ENCODE assay signal across 8 cellular contexts in the genomic region with DNA sequence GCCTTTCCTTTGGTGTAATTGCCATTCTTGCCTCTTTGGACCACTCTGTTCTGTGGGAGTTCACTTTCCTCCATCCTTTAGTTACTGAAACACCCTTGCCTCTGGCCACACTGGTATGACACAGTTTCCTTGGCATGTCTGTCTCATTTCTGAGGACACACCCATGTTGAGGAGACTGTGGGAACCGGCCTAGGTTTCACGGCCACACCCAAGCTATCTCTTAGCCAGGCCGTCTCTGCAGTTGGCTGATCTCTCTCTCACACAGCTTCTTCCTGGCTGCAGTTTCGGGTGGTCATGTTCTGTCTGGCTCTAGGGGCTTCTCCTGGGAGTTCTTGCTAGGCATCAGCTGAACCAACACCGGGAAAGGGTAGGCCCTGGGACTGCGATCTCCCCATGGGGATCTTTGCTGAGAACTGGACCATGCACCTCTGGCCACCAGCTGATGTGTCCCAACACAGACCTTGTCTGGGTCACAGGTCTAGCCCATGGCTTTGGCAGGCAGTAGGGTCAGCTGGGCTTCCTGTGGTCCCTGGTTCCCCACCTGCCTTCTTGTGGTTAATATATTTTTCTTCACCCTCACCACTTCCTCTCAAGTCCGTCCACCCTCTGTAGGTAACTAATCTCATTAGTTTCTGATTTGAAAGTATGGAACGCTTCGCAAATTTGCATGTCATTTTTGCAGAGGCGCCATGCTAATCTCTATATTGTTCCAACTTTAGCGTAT. TPM values are rescaled to one million over a fixed set of nuclear protein-coding genes. Genes with fewer than 3 reads are reported as not detected.
A peak's percentile ranks its signal among the peaks of the same experiment; 100 is the strongest.
DNase-seq lines count a peak whose midpoint lies in the region; ATAC-seq and TF ChIP-seq lines count a peak whose summit lies in the region.

No MANE protein-coding gene starts in this region.

- no peak overlapping the region for H3K4me3 ChIP-seq in GM06990 (replicated peaks; ENCODE audit: low read depth, low read length)
- no peak overlapping the region for H3K4me3 ChIP-seq in colonic mucosa
- H3K4me3 ChIP-seq in sigmoid colon: no peak overlapping the region

- 53 to 63% methylated on average over 11 of the region's 11 CpGs for WGBS in sigmoid colon, 2 donors

- intact Hi-C loops in colonic mucosa (cut with DNase I): no loop called here
- intact Hi-C loops in sciatic nerve (cut with DNase I): no loop called here
- intact Hi-C loops in CD4-positive, alpha-beta T cell (cut with DNase I, micrococcal nuclease): no loop called here
- intact Hi-C loops in sigmoid colon (cut with DNase I): no loop called here

- no peak for TF ChIP-seq CTCF in GM06990 (IDR thresholded peaks at IDR 0.05; ENCODE audit: insufficient read depth, low read length, poor library complexity, severe bottlenecking)
- no peak for TF ChIP-seq CTCF in colonic mucosa (IDR thresholded peaks at IDR 0.05)
- TF ChIP-seq CTCF in CD4-positive, alpha-beta T cell (IDR thresholded peaks at IDR 0.05): no peak
- TF ChIP-seq CTCF in sigmoid colon (IDR thresholded peaks at IDR 0.05): no peak

- H3K9ac ChIP-seq in colonic mucosa (ENCODE audit: low read depth in 2 of 2, low read length in 2 of 2): peak overlapping the region in 1 of 2 donors; percentile 59

- POLR2A ChIA-PET in CD4-positive, alpha-beta T cell (lab: Charles Lee): no interaction called here

- ATAC-seq in GM21619 (IDR thresholded peaks at IDR 0.05; ENCODE audit: unreplicated experiment): peak; percentile 96
- ATAC-seq in sciatic nerve: peak; percentile 82
- no peak for ATAC-seq in CD4-positive, alpha-beta T cell (ENCODE audit: poor library complexity)

- peaks cover 6% of the 10 kb centered on the region for H3K4me1 Mint-ChIP-seq in CD4-positive, alpha-beta T cell (ENCODE audit: low read depth)

- H3K9me3 ChIP-seq in colonic mucosa: no peaks in the 10 kb centered on the region
- H3K9me3 ChIP-seq in CD4-positive, alpha-beta T cell (ENCODE audit: control insufficient read depth, low read length): no peaks in the 10 kb centered on the region
- H3K9me3 ChIP-seq in sigmoid colon: no peaks in the 10 kb centered on the region

- no peaks in the 10 kb centered on the region for H3K27me3 ChIP-seq in GM06990 (replicated peaks; ENCODE audit: control insufficient read depth, insufficient read depth, low read length)
- no peaks in the 10 kb centered on the region for H3K27me3 ChIP-seq in colonic mucosa
- no peaks in the 10 kb centered on the region for H3K27me3 ChIP-seq in CD4-positive, alpha-beta T cell (ENCODE audit: control insufficient read depth, insufficient read depth, low read length)
- no peaks in the 10 kb centered on the region for H3K27me3 ChIP-seq in sigmoid colon

- no peaks in the 10 kb centered on the region for H3K36me3 ChIP-seq in GM06990 (ENCODE audit: control insufficient read depth, insufficient read depth, low read length)
- H3K36me3 ChIP-seq in colonic mucosa: no peaks in the 10 kb centered on the region
- peaks cover 13 to 91% (median 47%) of the 10 kb centered on the region in 4 donors for H3K36me3 ChIP-seq in sigmoid colon

- H3K4me3 Mint-ChIP-seq in CD4-positive, alpha-beta T cell: no peak overlapping the region

- CTCF ChIA-PET in CD4-positive, alpha-beta T cell (lab: Charles Lee): no interaction called here

- H3K27ac Mint-ChIP-seq in CD4-positive, alpha-beta T cell: no peak overlapping the region

- peak; percentile 79 for DNase-seq in GM06990 (ENCODE audit: extremely low read depth, insufficient read length)
- peak; percentile 92 for DNase-seq in HT1080 (ENCODE audit: low read depth)
- peak; percentile 81 for DNase-seq in colonic mucosa
- no peak for DNase-seq in sciatic nerve (ENCODE audit: low spot score)
- DNase-seq in CD4-positive, alpha-beta T cell: no peak
- DNase-seq in sigmoid colon: no peak
- DNase-seq in stimulated activated CD4-positive, alpha-beta T cell treated with anti-CD3 and anti-CD28 coated beads, Interleukin-15, amount 100 ng/mL, for 24 hours: no peak

- H3K27ac ChIP-seq in colonic mucosa (peak overlapping the region; percentile 49), sigmoid colon (no peak overlapping the region)
- no peak overlapping the region for H3K27ac ChIP-seq in CD4-positive, alpha-beta T cell (ENCODE audit: low read depth, low read length)

- TF ChIP-seq POLR2A in sigmoid colon (IDR thresholded peaks at IDR 0.05): no peak

- H3K4me1 ChIP-seq in colonic mucosa (peaks cover 18% of the 10 kb centered on the region), sigmoid colon (peaks cover 0 to 22% (median 17%) of the 10 kb centered on the region in 4 donors)

- no peaks in the 10 kb centered on the region for H3K36me3 Mint-ChIP-seq in CD4-positive, alpha-beta T cell (ENCODE audit: low read depth)

- no peaks in the 10 kb centered on the region for H3K27me3 Mint-ChIP-seq in CD4-positive, alpha-beta T cell

- H3K9me3 Mint-ChIP-seq in CD4-positive, alpha-beta T cell: no peaks in the 10 kb centered on the region

- no peak for TF ChIP-seq EP300 in sigmoid colon (IDR thresholded peaks at IDR 0.05)

RNA-seq across cellular contexts. Expression of a gene that starts 24.9 kb away (rescaled TPM):
- total RNA-seq in HT1080 (2014; rRNA removed; shearing (Covaris generic)): 0.02 and 0.03 TPM in 2 replicates
- 0.02 and 0.03 TPM in 2 replicates for polyA plus RNA-seq in HT1080 (2015; cell fraction: cytosol; rRNA removed)
- 0.03 and 0.06 TPM in 2 replicates for polyA plus RNA-seq in HT1080 (2015; cell fraction: nucleus; rRNA removed)
- total RNA-seq in colonic mucosa (10 to 100 TPM; 11.9 to 15.7 TPM), sciatic nerve (86.7 TPM), sigmoid colon (10 to 100 TPM; 23.5 to 51.0 (median 39.8) TPM)
- total RNA-seq in CD4-positive, alpha-beta T cell: under 1 TPM in 1 of 2 experiments, not detected in 1; 0.41 TPM
- 1 to 10 TPM; 4.8 to 7.2 (median 7.0) TPM for polyA plus RNA-seq in sigmoid colon

RNA-seq across cellular contexts. Expression of a gene that starts 54.9 kb away (rescaled TPM):
- total RNA-seq in HT1080 (2014; rRNA removed; shearing (Covaris generic)): 443 and 454 TPM in 2 replicates
- 209 and 237 TPM in 2 replicates for polyA plus RNA-seq in HT1080 (2015; cell fraction: cytosol; rRNA removed)
- 239 and 261 TPM in 2 replicates for polyA plus RNA-seq in HT1080 (2015; cell fraction: nucleus; rRNA removed)
- total RNA-seq in colonic mucosa (100 to 1,000 TPM; 248 to 257 TPM), sciatic nerve (187 TPM), sigmoid colon (100 to 1,000 TPM; 214 to 298 (median 231) TPM)
- 100 to 1,000 TPM; 201 to 217 TPM for total RNA-seq in CD4-positive, alpha-beta T cell
- 100 to 1,000 TPM in 2 of 3 donors, 10 to 100 TPM in 1; 85.3 to 112 (median 107) TPM for polyA plus RNA-seq in sigmoid colon

Comparison
In these comparisons a context has a peak if more than half of its experiments do, and no peak if none do; other contexts are left out.
1. DNase-seq: peak in GM06990 (single experiment), HT1080 (single experiment) and colonic mucosa (single experiment); none in sciatic nerve (single experiment), CD4-positive, alpha-beta T cell (0 of 10), sigmoid colon (single experiment) and stimulated activated CD4-positive, alpha-beta T cell treated with anti-CD3 and anti-CD28 coated beads, Interleukin-15, amount 100 ng/mL, for 24 hours (single experiment).
2. RNA of a gene that starts 24.9 kb away (total RNA-seq): 86.7 TPM in sciatic nerve (single experiment), 23.5 to 51.0 TPM in sigmoid colon and 11.9 to 15.7 TPM in colonic mucosa; 0.41 TPM in CD4-positive, alpha-beta T cell and 0.02 to 0.03 TPM in HT1080; every median in the first group is over 4 times any median in the second.